Comparison of ENCODE assay signal across 9 cellular contexts in genomic region chr19:47239610-47240296, GRCh38. TPM values are rescaled to one million over a fixed set of nuclear protein-coding genes. Genes with fewer than 3 reads are reported as not detected.
DNase-seq lines count a peak whose midpoint lies in the region; ATAC-seq and TF ChIP-seq lines count a peak whose summit lies in the region.
"Had no signal": no experiment of that assay in that cellular context is flagged by ENCODE, and none has a peak within 500 bp of the region (broad histone marks: within the 10 kb centered on the region; RNA-seq: fewer than 3 reads in every experiment).

No MANE protein-coding gene starts in this region.

- H3K4me3 ChIP-seq in GM12865 (ENCODE audit: low read depth, low read length): no peak overlapping the region; the same call in 1 of the 2 replicates
- H3K4me3 ChIP-seq: SJCRH30 had no signal

- no peaks in the 10 kb centered on the region for H3K9me3 Mint-ChIP-seq in activated naive CD4-positive, alpha-beta T cell treated with anti-CD3 and anti-CD28 coated beads, Interleukin-2, amount 50 U/mL, for 24 hours

- peaks cover 2% of the 10 kb centered on the region for H3K36me3 Mint-ChIP-seq in activated naive CD4-positive, alpha-beta T cell treated with anti-CD3 and anti-CD28 coated beads, Interleukin-2, amount 50 U/mL, for 24 hours

- TF ChIP-seq CTCF in GM12865 (IDR thresholded peaks at IDR 0.05; ENCODE audit: insufficient read depth, low read depth, low read length, missing control alignments): no peak

- peak; percentile 46 for DNase-seq in GM12865 (ENCODE audit: low read depth)
- DNase-seq in NCI-H510A treated with DMSO at 0.1 percent for 48 hours (lab: John Stamatoyannopoulos, UW): peak; percentile 18
- DNase-seq in left cardiac atrium: peak; percentile 57
- DNase-seq in retina: peak; percentile 77
- DNase-seq in NCI-H1048 (lab: John Stamatoyannopoulos, UW): no peak
- DNase-seq in SIG-M5 (lab: John Stamatoyannopoulos, UW): no peak

- peak overlapping the region; percentile 18 for H3K27ac Mint-ChIP-seq in activated naive CD4-positive, alpha-beta T cell treated with anti-CD3 and anti-CD28 coated beads, Interleukin-2, amount 50 U/mL, for 24 hours

- H3K27me3 Mint-ChIP-seq in activated naive CD4-positive, alpha-beta T cell treated with anti-CD3 and anti-CD28 coated beads, Interleukin-2, amount 50 U/mL, for 24 hours: no peaks in the 10 kb centered on the region

- ATAC-seq in left cardiac atrium: peak; percentile 11 to 53
- ATAC-seq in HG02981 (IDR thresholded peaks at IDR 0.05; ENCODE audit: unreplicated experiment): no peak

- peak overlapping the region; percentile 15 for H3K4me3 Mint-ChIP-seq in activated naive CD4-positive, alpha-beta T cell treated with anti-CD3 and anti-CD28 coated beads, Interleukin-2, amount 50 U/mL, for 24 hours

- H3K4me1 Mint-ChIP-seq in activated naive CD4-positive, alpha-beta T cell treated with anti-CD3 and anti-CD28 coated beads, Interleukin-2, amount 50 U/mL, for 24 hours: peaks cover 22% of the 10 kb centered on the region

- intact Hi-C loops in left cardiac atrium (cut with DNase I): no loop called here

RNA-seq across cellular contexts. Expression of gene BBC3, which starts 8.8 kb away (rescaled TPM):
- 1 to 10 TPM; 2.9 to 4.1 TPM for total RNA-seq in left cardiac atrium

RNA-seq across cellular contexts. Expression of gene CCDC9, which starts 16.6 kb away (rescaled TPM):
- 10 to 100 TPM; 21.4 to 28.7 TPM for total RNA-seq in left cardiac atrium

RNA-seq across cellular contexts. Expression of gene INAFM1, which starts 34.9 kb away (rescaled TPM):
- total RNA-seq in left cardiac atrium: 10 to 100 TPM; 16.1 to 17.1 TPM

Comparison
In these comparisons a context has a peak if more than half of its experiments do, and no peak if none do; other contexts are left out.
1. DNase-seq: peak in GM12865 (single experiment), NCI-H510A treated with DMSO at 0.1 percent for 48 hours (single experiment), left cardiac atrium (single experiment) and retina (single experiment); none in NCI-H1048 (single experiment) and SIG-M5 (single experiment).